9 cellular contexts compared by ENCODE assay signal in the genomic region with DNA sequence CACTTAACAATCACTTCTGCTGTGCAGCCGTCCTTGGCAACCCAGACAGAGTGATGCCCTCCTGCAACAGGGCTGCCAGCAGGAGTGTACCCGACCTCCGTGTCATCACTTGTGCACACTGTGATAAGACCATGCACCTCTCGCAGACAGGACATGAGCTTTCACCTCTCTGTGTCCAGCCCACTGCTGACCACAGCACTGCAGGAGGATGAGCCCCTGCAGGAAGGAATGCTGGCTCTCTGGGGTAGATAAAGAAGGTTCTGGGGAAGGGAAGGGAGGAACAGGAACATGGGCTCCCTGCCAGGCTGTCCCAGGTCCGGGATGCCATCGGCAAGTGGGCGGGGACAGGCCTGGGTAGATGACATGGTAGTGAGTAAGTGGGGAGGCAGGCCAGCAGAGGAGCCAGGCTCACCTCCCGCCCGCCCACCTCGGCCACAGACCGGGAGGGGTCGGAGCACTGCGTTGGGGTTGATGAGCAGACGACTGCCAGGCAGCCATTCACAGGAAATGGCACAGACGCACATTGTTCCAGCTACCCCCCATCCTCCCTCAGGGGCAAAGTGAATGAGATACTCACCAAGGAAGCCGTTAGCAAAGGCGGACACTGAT. TPM values are rescaled to one million over a fixed set of nuclear protein-coding genes. Genes with fewer than 3 reads are reported as not detected.
DNase-seq lines count a peak whose midpoint lies in the region; ATAC-seq and TF ChIP-seq lines count a peak whose summit lies in the region.
"Had no signal": no experiment of that assay in that cellular context is flagged by ENCODE, and none has a peak within 500 bp of the region (broad histone marks: within the 10 kb centered on the region; RNA-seq: fewer than 3 reads in every experiment).

No MANE protein-coding gene starts in this region.

- H3K4me1 ChIP-seq in Karpas-422 (ENCODE audit: low read length): no peaks in the 10 kb centered on the region

- TF ChIP-seq CTCF in kidney epithelial cell (IDR thresholded peaks at IDR 0.05; ENCODE audit: insufficient read depth, low read length, poor library complexity, severe bottlenecking): peak; percentile 23

- H4K20me1 ChIP-seq in Karpas-422 (ENCODE audit: insufficient read depth, low read depth, low read length): no peaks in the 10 kb centered on the region; the same call in 1 of the 2 replicates

- no peak overlapping the region for H3K27ac ChIP-seq in Karpas-422 (ENCODE audit: low read length)
- H3K27ac ChIP-seq: ascending aorta had no signal

- no peaks in the 10 kb centered on the region for H3K36me3 ChIP-seq in kidney epithelial cell (ENCODE audit: control insufficient read depth, insufficient read depth, low read length)
- no peaks in the 10 kb centered on the region for H3K36me3 ChIP-seq in Karpas-422 (ENCODE audit: insufficient read depth, low read length)
- H3K36me3 ChIP-seq: ascending aorta had no signal

- H3K9me3 ChIP-seq in Karpas-422 (ENCODE audit: low read length): no peaks in the 10 kb centered on the region
- H3K9me3 ChIP-seq: ascending aorta had no signal

- H3K4me3 ChIP-seq in kidney epithelial cell (ENCODE audit: low read depth, low read length): no peak overlapping the region
- H3K4me3 ChIP-seq in Karpas-422 (ENCODE audit: low read length): no peak overlapping the region
- H3K4me3 ChIP-seq: ascending aorta had no signal

- H3K4me2 ChIP-seq in Karpas-422 (ENCODE audit: low read depth, low read length, poor library complexity, severe bottlenecking): no peak overlapping the region

- H3K9me2 ChIP-seq in Karpas-422 (replicated peaks; ENCODE audit: insufficient read depth, low read length): no peaks in the 10 kb centered on the region

- no peak overlapping the region for H3K9ac ChIP-seq in Karpas-422 (ENCODE audit: low read length)

- ATAC-seq in Right ventricle myocardium inferior: peak; percentile 44

- intact Hi-C loops in Right ventricle myocardium inferior (cut with DNase I): loop anchor here (1.0 kb wide), 1 partner anchor 17 kb away; no protein-coding TSS in a partner anchor
- intact Hi-C loops in cardiac septum (cut with DNase I): no loop called here

- H3K27me3 ChIP-seq in kidney epithelial cell (ENCODE audit: control insufficient read depth, insufficient read depth, low read length) (no peaks in the 10 kb centered on the region), Karpas-422 (ENCODE audit: low read length) (no peaks in the 10 kb centered on the region)
- H3K27me3 ChIP-seq: ascending aorta had no signal

- no peaks in the 10 kb centered on the region for H3K79me2 ChIP-seq in Karpas-422 (ENCODE audit: low read length)

- no peak overlapping the region for H2AFZ ChIP-seq in Karpas-422 (ENCODE audit: low read length)

- DNase-seq in Right ventricle myocardium inferior (ENCODE audit: missing footprints) (no peak), cardiac septum (ENCODE audit: low spot score) (no peak), kidney epithelial cell (ENCODE audit: low read depth) (peak; percentile 91), Karpas-422 (no peak), NCI-H1092 (lab: John Stamatoyannopoulos, UW) (no peak), NCI-H146 treated with DMSO at 0.1 percent for 48 hours (lab: John Stamatoyannopoulos, UW; ENCODE audit: unreplicated experiment) (no peak)
- peak; percentile 66 for DNase-seq in activated effector memory CD4-positive, alpha-beta T cell treated with Interleukin-2 at 50 U/mL for 16 hours
- DNase-seq in stimulated activated CD8-positive, alpha-beta memory T cell treated with anti-CD3 and anti-CD28 coated beads, Interleukin-7, amount 100 ng/mL, for 4 hours (ENCODE audit: low read depth in 2 of 2): peak; percentile 89 to 92

RNA-seq across cellular contexts. Expression of a gene that starts 18.6 kb away (rescaled TPM):
- total RNA-seq in Right ventricle myocardium inferior (84.5 TPM), cardiac septum (89.5 TPM), kidney epithelial cell (81.9 and 124 TPM in 2 replicates)
- total RNA-seq in Karpas-422 (2014; rRNA removed; shearing (Covaris generic); ENCODE audit: low replicate concordance): 0.07 TPM in 1 of 2 replicates, not detected in the other

RNA-seq across cellular contexts. Expression of a gene that starts 54.5 kb away (rescaled TPM):
- total RNA-seq in Right ventricle myocardium inferior (79.0 TPM), cardiac septum (15.7 TPM), kidney epithelial cell (27.3 and 44.6 TPM in 2 replicates)
- total RNA-seq in Karpas-422 (2014; rRNA removed; shearing (Covaris generic); ENCODE audit: low replicate concordance): not detected in 2 replicates

Comparison
In these comparisons a context has a peak if more than half of its experiments do, and no peak if none do; other contexts are left out.
1. DNase-seq: peak in activated effector memory CD4-positive, alpha-beta T cell treated with Interleukin-2 at 50 U/mL for 16 hours (single experiment), kidney epithelial cell (single experiment) and stimulated activated CD8-positive, alpha-beta memory T cell treated with anti-CD3 and anti-CD28 coated beads, Interleukin-7, amount 100 ng/mL, for 4 hours (2 of 2); none in Right ventricle myocardium inferior (single experiment), cardiac septum (single experiment), Karpas-422 (single experiment), NCI-H1092 (single experiment) and NCI-H146 treated with DMSO at 0.1 percent for 48 hours (single experiment).
2. RNA of a gene that starts 18.6 kb away (total RNA-seq): 81.9 to 124 TPM in kidney epithelial cell, 89.5 TPM in cardiac septum (single experiment) and 84.5 TPM in Right ventricle myocardium inferior (single experiment); 0.07 TPM in Karpas-422; every median in the first group is over 10 times any median in the second.
3. RNA of a gene that starts 54.5 kb away (total RNA-seq): 79.0 TPM in Right ventricle myocardium inferior (single experiment), 27.3 to 44.6 TPM in kidney epithelial cell and 15.7 TPM in cardiac septum (single experiment); not detected in Karpas-422; every median in the first group is over 10 times any median in the second.